Comparison of ENCODE assay signal across 1 cellular context in the genomic region with DNA sequence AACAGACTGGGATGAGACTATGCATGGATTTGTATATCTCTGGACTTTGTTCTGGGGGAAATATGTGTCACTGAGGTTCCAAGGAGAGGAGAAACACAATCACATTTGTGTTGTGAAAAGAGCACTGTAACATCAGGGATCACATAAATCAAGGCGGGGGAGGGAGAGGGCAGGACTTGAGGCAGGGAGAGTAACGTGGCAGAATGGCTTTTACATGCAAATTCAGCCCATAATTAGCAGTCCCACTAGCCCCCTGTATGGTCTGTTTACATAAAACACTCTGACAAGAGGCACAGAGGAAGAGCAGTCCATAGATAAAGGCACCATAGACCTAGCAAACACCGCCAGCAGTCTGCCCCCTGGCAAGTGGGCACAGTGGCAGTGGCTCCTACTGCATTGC.
TF ChIP-seq lines count a peak whose summit lies in the region.

No MANE protein-coding gene starts in this region.

TF ChIP-seq in GM23338, 12 proteins besides CTCF, POLR2A, EP300 and RAD21 (continued from another document):
- TF ChIP-seq, protein P1, sequence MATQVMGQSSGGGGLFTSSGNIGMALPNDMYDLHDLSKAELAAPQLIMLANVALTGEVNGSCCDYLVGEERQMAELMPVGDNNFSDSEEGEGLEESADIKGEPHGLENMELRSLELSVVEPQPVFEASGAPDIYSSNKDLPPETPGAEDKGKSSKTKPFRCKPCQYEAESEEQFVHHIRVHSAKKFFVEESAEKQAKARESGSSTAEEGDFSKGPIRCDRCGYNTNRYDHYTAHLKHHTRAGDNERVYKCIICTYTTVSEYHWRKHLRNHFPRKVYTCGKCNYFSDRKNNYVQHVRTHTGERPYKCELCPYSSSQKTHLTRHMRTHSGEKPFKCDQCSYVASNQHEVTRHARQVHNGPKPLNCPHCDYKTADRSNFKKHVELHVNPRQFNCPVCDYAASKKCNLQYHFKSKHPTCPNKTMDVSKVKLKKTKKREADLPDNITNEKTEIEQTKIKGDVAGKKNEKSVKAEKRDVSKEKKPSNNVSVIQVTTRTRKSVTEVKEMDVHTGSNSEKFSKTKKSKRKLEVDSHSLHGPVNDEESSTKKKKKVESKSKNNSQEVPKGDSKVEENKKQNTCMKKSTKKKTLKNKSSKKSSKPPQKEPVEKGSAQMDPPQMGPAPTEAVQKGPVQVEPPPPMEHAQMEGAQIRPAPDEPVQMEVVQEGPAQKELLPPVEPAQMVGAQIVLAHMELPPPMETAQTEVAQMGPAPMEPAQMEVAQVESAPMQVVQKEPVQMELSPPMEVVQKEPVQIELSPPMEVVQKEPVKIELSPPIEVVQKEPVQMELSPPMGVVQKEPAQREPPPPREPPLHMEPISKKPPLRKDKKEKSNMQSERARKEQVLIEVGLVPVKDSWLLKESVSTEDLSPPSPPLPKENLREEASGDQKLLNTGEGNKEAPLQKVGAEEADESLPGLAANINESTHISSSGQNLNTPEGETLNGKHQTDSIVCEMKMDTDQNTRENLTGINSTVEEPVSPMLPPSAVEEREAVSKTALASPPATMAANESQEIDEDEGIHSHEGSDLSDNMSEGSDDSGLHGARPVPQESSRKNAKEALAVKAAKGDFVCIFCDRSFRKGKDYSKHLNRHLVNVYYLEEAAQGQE (IDR thresholded peaks at IDR 0.05; ENCODE audit: unreplicated experiment), result no peak
- no peak for TF ChIP-seq ZNF114 (CRISPR knock-in tag; IDR thresholded peaks at IDR 0.05)
- no peak for TF ChIP-seq CREB1 (CRISPR knock-in tag; IDR thresholded peaks at IDR 0.05; ENCODE audit: low read depth)
- TF ChIP-seq JUNB (IDR thresholded peaks at IDR 0.05; ENCODE audit: unreplicated experiment), result no peak
- no peak for TF ChIP-seq STAT1 (IDR thresholded peaks at IDR 0.05; ENCODE audit: unreplicated experiment)
- TF ChIP-seq, protein P2, sequence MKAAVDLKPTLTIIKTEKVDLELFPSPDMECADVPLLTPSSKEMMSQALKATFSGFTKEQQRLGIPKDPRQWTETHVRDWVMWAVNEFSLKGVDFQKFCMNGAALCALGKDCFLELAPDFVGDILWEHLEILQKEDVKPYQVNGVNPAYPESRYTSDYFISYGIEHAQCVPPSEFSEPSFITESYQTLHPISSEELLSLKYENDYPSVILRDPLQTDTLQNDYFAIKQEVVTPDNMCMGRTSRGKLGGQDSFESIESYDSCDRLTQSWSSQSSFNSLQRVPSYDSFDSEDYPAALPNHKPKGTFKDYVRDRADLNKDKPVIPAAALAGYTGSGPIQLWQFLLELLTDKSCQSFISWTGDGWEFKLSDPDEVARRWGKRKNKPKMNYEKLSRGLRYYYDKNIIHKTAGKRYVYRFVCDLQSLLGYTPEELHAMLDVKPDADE (IDR thresholded peaks at IDR 0.05), result no peak
- TF ChIP-seq ZNF331 (CRISPR knock-in tag; IDR thresholded peaks at IDR 0.05; ENCODE audit: low read depth), result no peak
- TF ChIP-seq NANOG (IDR thresholded peaks at IDR 0.05; ENCODE audit: borderline replicate concordance), result no peak
